Comparison of ENCODE assay signal across 23 cellular contexts in genomic region chr6:45589367-45589766, GRCh38.
DNase-seq lines count a peak whose midpoint lies in the region; ATAC-seq, FAIRE-seq and TF ChIP-seq lines count a peak whose summit lies in the region.
"Had no signal": no experiment of that assay in that cellular context is flagged by ENCODE, and none has a peak within 500 bp of the region (broad histone marks: within the 10 kb centered on the region; RNA-seq: fewer than 3 reads in every experiment).

No MANE protein-coding gene starts in this region.

- intact Hi-C loops in activated CD4-positive, alpha-beta T cell treated with anti-CD3 and anti-CD28 coated beads, Interleukin-2, amount 10 ng/mL, durations not matched to agents 24 days and 14 days (cut with micrococcal nuclease): loop anchor here (5.0 kb wide), 1 partner anchor 213 kb away; no protein-coding TSS in a partner anchor
- intact Hi-C loops in IMR-90 (cut with micrococcal nuclease): no loop called here

- H4K20me1 ChIP-seq in IMR-90 (ENCODE audit: insufficient read depth, low read length): no peaks in the 10 kb centered on the region
- H4K20me1 ChIP-seq in astrocyte (ENCODE audit: insufficient read depth, low read length): no peaks in the 10 kb centered on the region

- DNase-seq in activated CD4-positive, alpha-beta T cell treated with anti-CD3 and anti-CD28 coated beads, Interleukin-2, amount 10 ng/mL, durations not matched to agents 24 days and 14 days: peak; percentile 63
- no peak for DNase-seq in activated CD4-positive, alpha-beta T cell treated with anti-CD3 and anti-CD28 coated beads for 48 hours
- DNase-seq in IMR-90 (no peak), astrocyte (ENCODE audit: low read depth) (no peak), urothelium cell line (ENCODE audit: low spot score) (no peak), HEK293T (ENCODE audit: extremely low spot score) (no peak)
- DNase-seq: dermis blood vessel endothelial cell; mesendoderm; NCI-H1436; NCI-H2171 treated with DMSO at 0.1 percent for 48 hours; NCI-H69; SHP77 treated with DMSO at 0.1 percent for 48 hours; small intestine; stimulated activated CD4-positive, alpha-beta T cell treated with anti-CD3 and anti-CD28 coated beads, Interleukin-4, amount 100 ng/mL, for 24 hours; T-helper 9 cell had no signal

- H3K27me3 Mint-ChIP-seq in activated CD4-positive, alpha-beta T cell treated with anti-CD3 and anti-CD28 coated beads, Interleukin-2, amount 10 ng/mL, durations not matched to agents 24 days and 14 days: no peaks in the 10 kb centered on the region
- no peaks in the 10 kb centered on the region for H3K27me3 Mint-ChIP-seq in astrocyte (ENCODE audit: low read depth, unreplicated experiment)

- H3K9me3 ChIP-seq in IMR-90 (ENCODE audit: control insufficient read depth, insufficient read depth, low read length) (no peaks in the 10 kb centered on the region), astrocyte (ENCODE audit: insufficient read depth, low read depth, low read length) (no peaks in the 10 kb centered on the region), muscle layer of colon (ENCODE audit: low read length) (no peaks in the 10 kb centered on the region)
- H3K9me3 ChIP-seq: HAP-1, prostate gland had no signal

- no peak overlapping the region for H3K4me3 ChIP-seq in IMR-90 (ENCODE audit: insufficient read depth, low read depth, low read length)
- no peak overlapping the region for H3K4me3 ChIP-seq in astrocyte (ENCODE audit: insufficient read depth, low read depth, low read length)
- H3K4me3 ChIP-seq in muscle layer of colon (ENCODE audit: low read depth in 1 of 2, low read length in 2 of 2): no peak overlapping the region
- H3K4me3 ChIP-seq: HAP-1, prostate gland had no signal

- no peaks in the 10 kb centered on the region for H3K27me3 ChIP-seq in IMR-90 (ENCODE audit: control insufficient read depth, insufficient read depth, low read length)
- H3K27me3 ChIP-seq in astrocyte (ENCODE audit: insufficient read depth, low read length): no peaks in the 10 kb centered on the region
- no peaks in the 10 kb centered on the region for H3K27me3 ChIP-seq in muscle layer of colon (ENCODE audit: control insufficient read depth in 1 of 2, insufficient read depth in 2 of 2, low read length in 2 of 2)

- H2BK15ac ChIP-seq in IMR-90 (ENCODE audit: low read depth, low read length): peak overlapping the region; percentile 47; the same call in 2 of the 3 replicates

- no peak overlapping the region for H3K4me2 ChIP-seq in IMR-90 (ENCODE audit: low read depth, low read length)
- no peak overlapping the region for H3K4me2 ChIP-seq in astrocyte (ENCODE audit: low read length)

- POLR2A ChIA-PET in IMR-90 (lab: Charles Lee; ENCODE audit: unreplicated experiment): no interaction called here
- POLR2A ChIA-PET in HEK293T (lab: Yijun Ruan, JAX): interaction anchor here (1.4 kb wide), 1 partner anchor 170 kb away, joined by 4 read pairs; no protein-coding TSS in a partner anchor

- FAIRE-seq in astrocyte (lab: Jason Lieb, UNC): no peak
- FAIRE-seq in urothelium cell line (lab: Jason Lieb, UNC): no peak
- FAIRE-seq: endothelial cell of umbilical vein, frontal cortex, GM12892, small intestine had no signal

- no CpG with 5 or more reads among the region's 3 CpGs for WGBS in IMR-90 (ENCODE audit: extremely low coverage in 2 of 2, insufficient read length in 1 of 2), 2 experiments

- H3K79me1 ChIP-seq in IMR-90 (ENCODE audit: low read depth in 1 of 2, low read length in 2 of 2): no peaks in the 10 kb centered on the region

- H3K14ac ChIP-seq in IMR-90 (replicated peaks; ENCODE audit: low read depth, low read length): no peak overlapping the region

- H3K27ac ChIP-seq in IMR-90 (ENCODE audit: insufficient read depth, low read length) (no peak overlapping the region), astrocyte (ENCODE audit: low read depth, low read length) (peak overlapping the region; percentile 92), muscle layer of colon (ENCODE audit: low read depth, low read length) (peak overlapping the region; percentile 38)
- H3K27ac ChIP-seq: C4-2B had no signal

- no peak overlapping the region for H3K56ac ChIP-seq in IMR-90 (ENCODE audit: extremely low read depth, insufficient read depth, low read length)

- peak overlapping the region; percentile 33; the same call in 1 of the 2 replicates for H3K18ac ChIP-seq in IMR-90 (ENCODE audit: low read depth, low read length)

- TF ChIP-seq CTCF in IMR-90 (conservative IDR thresholded peaks at IDR 0.05; ENCODE audit: low read depth, low read length): no peak
- TF ChIP-seq CTCF in astrocyte (IDR thresholded peaks at IDR 0.05; ENCODE audit: insufficient read depth, low read depth, low read length): no peak

- H2AFZ ChIP-seq in IMR-90 (replicated peaks; ENCODE audit: low read length, poor library complexity): no peak overlapping the region
- H2AFZ ChIP-seq in astrocyte (ENCODE audit: low read depth, low read length): no peak overlapping the region

- H3K9me1 ChIP-seq in IMR-90 (ENCODE audit: insufficient read depth, low read length): peaks cover 9% of the 10 kb centered on the region

- TF ChIP-seq POLR2A in IMR-90 (IDR thresholded peaks at IDR 0.05; ENCODE audit: low read depth, low read length): no peak

- H3K79me2 ChIP-seq in astrocyte (ENCODE audit: insufficient read depth, low read length): no peaks in the 10 kb centered on the region

- H3K36me3 ChIP-seq in IMR-90 (ENCODE audit: control insufficient read depth, insufficient read depth, low read length) (no peaks in the 10 kb centered on the region), astrocyte (ENCODE audit: insufficient read depth, low read length) (no peaks in the 10 kb centered on the region), muscle layer of colon (ENCODE audit: insufficient read depth, low read length) (no peaks in the 10 kb centered on the region)
- H3K36me3 ChIP-seq: HAP-1, prostate gland had no signal

- no peak for TF ChIP-seq RAD21 in IMR-90 (IDR thresholded peaks at IDR 0.05; ENCODE audit: low read length)

- ATAC-seq in IMR-90 (ENCODE audit: low read depth) (no peak), HG03175 (IDR thresholded peaks at IDR 0.05; ENCODE audit: unreplicated experiment) (no peak)

- H2BK20ac ChIP-seq in IMR-90 (ENCODE audit: low read depth, low read length): peak overlapping the region; percentile 57; the same call in 1 of the 2 replicates

- peak overlapping the region; percentile 50; the same call in 1 of the 2 replicates for H3K4ac ChIP-seq in IMR-90 (ENCODE audit: low read depth, low read length)

- H4K91ac ChIP-seq in IMR-90 (ENCODE audit: insufficient read depth, low read depth, low read length): peak overlapping the region; percentile 31; the same call in 1 of the 2 replicates

- H3K9ac ChIP-seq in IMR-90 (ENCODE audit: low read depth, low read length): no peak overlapping the region
- peak overlapping the region; percentile 2 for H3K9ac ChIP-seq in astrocyte (ENCODE audit: low read length)
- H3K9ac ChIP-seq in muscle layer of colon (ENCODE audit: low read length): no peak overlapping the region

- H2BK5ac ChIP-seq in IMR-90 (ENCODE audit: low read depth, low read length, poor library complexity, severe bottlenecking): no peak overlapping the region

- no peak overlapping the region for H2AK9ac ChIP-seq in IMR-90 (replicated peaks; ENCODE audit: low read depth, low read length, poor library complexity)

- peaks cover under 1% of the 10 kb centered on the region for H3K9me3 Mint-ChIP-seq in activated CD4-positive, alpha-beta T cell treated with anti-CD3 and anti-CD28 coated beads, Interleukin-2, amount 10 ng/mL, durations not matched to agents 24 days and 14 days
- no peaks in the 10 kb centered on the region for H3K9me3 Mint-ChIP-seq in astrocyte (ENCODE audit: unreplicated experiment)

- peak overlapping the region; percentile 3 for H3K4me3 Mint-ChIP-seq in activated CD4-positive, alpha-beta T cell treated with anti-CD3 and anti-CD28 coated beads, Interleukin-2, amount 10 ng/mL, durations not matched to agents 24 days and 14 days
- H3K4me3 Mint-ChIP-seq in astrocyte (ENCODE audit: unreplicated experiment): no peak overlapping the region

- H4K8ac ChIP-seq in IMR-90 (ENCODE audit: low read depth in 2 of 2, low read length in 2 of 2): peak overlapping the region in 1 of 2 experiments; percentile 54; a peak in 1 of 4 replicates

- peak overlapping the region; percentile 79; the same call in 1 of the 2 replicates for H2AK5ac ChIP-seq in IMR-90 (ENCODE audit: low read depth, low read length)

- peaks cover 2% of the 10 kb centered on the region for H3K36me3 Mint-ChIP-seq in activated CD4-positive, alpha-beta T cell treated with anti-CD3 and anti-CD28 coated beads, Interleukin-2, amount 10 ng/mL, durations not matched to agents 24 days and 14 days (ENCODE audit: low read depth)
- H3K36me3 Mint-ChIP-seq in astrocyte (ENCODE audit: low read depth, unreplicated experiment): peaks cover 6% of the 10 kb centered on the region

- peak overlapping the region; percentile 46 for H3K27ac Mint-ChIP-seq in activated CD4-positive, alpha-beta T cell treated with anti-CD3 and anti-CD28 coated beads, Interleukin-2, amount 10 ng/mL, durations not matched to agents 24 days and 14 days
- no peak overlapping the region for H3K27ac Mint-ChIP-seq in astrocyte (ENCODE audit: unreplicated experiment)

- peaks cover 73% of the 10 kb centered on the region for H3K4me1 Mint-ChIP-seq in activated CD4-positive, alpha-beta T cell treated with anti-CD3 and anti-CD28 coated beads, Interleukin-2, amount 10 ng/mL, durations not matched to agents 24 days and 14 days
- H3K4me1 Mint-ChIP-seq in astrocyte (ENCODE audit: low read depth, unreplicated experiment): peaks cover 33% of the 10 kb centered on the region

- H2BK120ac ChIP-seq in IMR-90 (ENCODE audit: low read depth, low read length): no peak overlapping the region

- no TSS peak for BruUV-seq in IMR-90 (replicated peaks; lab: Mats Ljungman, UMichigan)

- CTCF ChIA-PET in IMR-90 (lab: Yijun Ruan, JAX): interaction anchor here (0.7 kb wide), 1 partner anchor 44 kb away, joined by 4 read pairs; no protein-coding TSS in a partner anchor
- CTCF ChIA-PET in HEK293T (lab: Yijun Ruan, JAX): interaction anchor here (0.5 to 1.1 kb wide), 2 partner anchors 125 to 211 kb away, joined by 4 read pairs; no protein-coding TSS in a partner anchor

- H4K5ac ChIP-seq in IMR-90 (ENCODE audit: low read depth, low read length): no peak overlapping the region

- H3K23ac ChIP-seq in IMR-90 (ENCODE audit: low read depth, low read length): no peak overlapping the region

- dilution Hi-C loops in IMR-90 (cut with HindIII; ENCODE audit: low sequenced_read_pairs, unreplicated experiment): no loop called here

- H3K4me1 ChIP-seq in IMR-90 (ENCODE audit: control insufficient read depth, insufficient read depth, low read length): peaks cover 13% of the 10 kb centered on the region
- peaks cover 33% of the 10 kb centered on the region for H3K4me1 ChIP-seq in astrocyte (ENCODE audit: insufficient read depth, low read length)
- H3K4me1 ChIP-seq in muscle layer of colon (ENCODE audit: insufficient read depth, low read length): peaks cover 17% of the 10 kb centered on the region
- H3K4me1 ChIP-seq: HAP-1 had no signal

- in situ Hi-C loops in IMR-90 (cut with MboI; ENCODE audit: low sequenced_read_pairs): no loop called here

TF ChIP-seq in IMR-90, 13 proteins besides CTCF, POLR2A, EP300 and RAD21 (continues in another document):
- no peak for TF ChIP-seq BHLHE40 (IDR thresholded peaks at IDR 0.05; ENCODE audit: low read depth, low read length)

TF ChIP-seq in HEK293T, 16 proteins besides CTCF, POLR2A, EP300 and RAD21:
- no peak for TF ChIP-seq CTBP1 (IDR thresholded peaks at IDR 0.05; ENCODE audit: borderline replicate concordance)
